ENCODE assay signal across 6 cellular contexts in genomic region chr2:212715411-212715810, GRCh38.
DNase-seq lines count a peak whose midpoint lies in the region; FAIRE-seq and TF ChIP-seq lines count a peak whose summit lies in the region.
"Not testable (repeated sequence)": the region's sequence is repeated elsewhere in the genome, so short reads cannot be mapped to it uniquely, and the experiment has no call there.

No MANE protein-coding gene starts in this region.

- not testable (repeated sequence) for H3K4me3 ChIP-seq in HEK293 (ENCODE audit: low read depth, low read length); KMS-11 (IDR thresholded peaks at IDR 0.05; ENCODE audit: insufficient read depth, low read depth, low read length); astrocyte (ENCODE audit: insufficient read depth, low read depth, low read length); mesendoderm (ENCODE audit: low read length)

- H3K9me3 ChIP-seq in HEK293 (ENCODE audit: control insufficient read depth, insufficient read depth, low read depth, low read length); astrocyte (ENCODE audit: insufficient read depth, low read depth, low read length): not testable (repeated sequence)

- not testable (repeated sequence) for H3K79me2 ChIP-seq in KMS-11 (ENCODE audit: insufficient read depth, low read depth); astrocyte (ENCODE audit: insufficient read depth, low read length); mesendoderm (ENCODE audit: control insufficient read depth, insufficient read depth, low read length)

- not testable (repeated sequence) for H3K27me3 Mint-ChIP-seq in astrocyte (ENCODE audit: low read depth, unreplicated experiment)

- WGBS in mesendoderm (ENCODE audit: extremely low coverage, insufficient coverage, low lambda C conversion rate) = no CpG with 5 or more reads among the region's 1 CpG

- H3K9ac ChIP-seq in KMS-11; astrocyte (ENCODE audit: low read length); mesendoderm (ENCODE audit: low read length): not testable (repeated sequence)

- not testable (repeated sequence) for H3K4ac ChIP-seq in mesendoderm (ENCODE audit: low read depth, low read length)

- H3K18ac ChIP-seq in mesendoderm (ENCODE audit: low read length) = not testable (repeated sequence)

- not testable (repeated sequence) for H2BK5ac ChIP-seq in mesendoderm (ENCODE audit: low read length)

- not testable (repeated sequence) for H3K9me3 Mint-ChIP-seq in astrocyte (ENCODE audit: unreplicated experiment)

- H3K36me3 ChIP-seq in HEK293 (ENCODE audit: control insufficient read depth in 2 of 2, insufficient read depth in 1 of 2, low read length in 2 of 2); KMS-11 (ENCODE audit: insufficient read depth); astrocyte (ENCODE audit: insufficient read depth, low read length); mesendoderm (ENCODE audit: control insufficient read depth, insufficient read depth, low read length): not testable (repeated sequence)

- H2AFZ ChIP-seq in KMS-11 (ENCODE audit: low read depth) = not testable (repeated sequence)
- H2AFZ ChIP-seq in astrocyte (ENCODE audit: low read depth, low read length) = peak overlapping the region; percentile 26

- not testable (repeated sequence) for H3K56ac ChIP-seq in mesendoderm (ENCODE audit: low read length)

- POLR2A ChIA-PET in HEK293 (lab: Yijun Ruan, JAX) = not testable (repeated sequence)

- DNase-seq in NCI-H524 treated with DMSO at 0.1 percent for 48 hours (lab: John Stamatoyannopoulos, UW) (peak; percentile 26), NCI-H82 treated with DMSO at 0.1 percent for 48 hours (lab: John Stamatoyannopoulos, UW; ENCODE audit: unreplicated experiment) (peak; percentile 96), mesendoderm (peak; percentile 72)
- DNase-seq in astrocyte (ENCODE audit: low read depth) = not testable (repeated sequence)

- H3K79me1 ChIP-seq in mesendoderm (ENCODE audit: low read length) = not testable (repeated sequence)

- not testable (repeated sequence) for H3K4me3 Mint-ChIP-seq in astrocyte (ENCODE audit: unreplicated experiment)

- not testable (repeated sequence) for H2BK120ac ChIP-seq in mesendoderm (ENCODE audit: low read depth, low read length)

- H4K8ac ChIP-seq in mesendoderm (ENCODE audit: low read depth, low read length) = not testable (repeated sequence)

- not testable (repeated sequence) for H3K27me3 ChIP-seq in KMS-11 (ENCODE audit: insufficient read depth, low read depth); astrocyte (ENCODE audit: insufficient read depth, low read length); mesendoderm (ENCODE audit: insufficient read depth, low read length, poor library complexity)

- not testable (repeated sequence) for H3K36me3 Mint-ChIP-seq in astrocyte (ENCODE audit: low read depth, unreplicated experiment)

- H4K5ac ChIP-seq in mesendoderm (ENCODE audit: low read length) = not testable (repeated sequence)

- H3K4me1 Mint-ChIP-seq in astrocyte (ENCODE audit: low read depth, unreplicated experiment) = peaks cover 12% of the 10 kb centered on the region

- not testable (repeated sequence) for TF ChIP-seq CTCF in HEK293 (tag by site-specific recombination; IDR thresholded peaks at IDR 0.05); KMS-11 (conservative IDR thresholded peaks at IDR 0.05; ENCODE audit: low read depth, low read length); astrocyte (IDR thresholded peaks at IDR 0.05; ENCODE audit: insufficient read depth, low read depth, low read length)

- H3K4me1 ChIP-seq in HEK293 (ENCODE audit: control insufficient read depth, insufficient read depth, low read length); astrocyte (ENCODE audit: insufficient read depth, low read length); mesendoderm (ENCODE audit: control insufficient read depth, low read depth, low read length): not testable (repeated sequence)
- peaks cover 25% of the 10 kb centered on the region for H3K4me1 ChIP-seq in KMS-11 (ENCODE audit: low read depth, poor library complexity, severe bottlenecking)

- H3K27ac Mint-ChIP-seq in astrocyte (ENCODE audit: unreplicated experiment) = not testable (repeated sequence)

- FAIRE-seq in astrocyte (lab: Jason Lieb, UNC) = not testable (repeated sequence)

- CTCF ChIA-PET in HEK293 (lab: Yijun Ruan, JAX) = interaction anchor here (0.7 to 1.0 kb wide), 2 partner anchors 10 to 1288 kb away, joined by 3 read pairs; no protein-coding TSS in a partner anchor

- H3K23ac ChIP-seq in mesendoderm (ENCODE audit: low read length) = not testable (repeated sequence)

- H3K4me2 ChIP-seq in KMS-11 = peak overlapping the region; percentile 32; the same call in 1 of the 2 replicates
- H3K4me2 ChIP-seq in astrocyte (ENCODE audit: low read length); mesendoderm (ENCODE audit: low read length): not testable (repeated sequence)

- H2AK5ac ChIP-seq in mesendoderm (ENCODE audit: low read length) = not testable (repeated sequence)

- H4K20me1 ChIP-seq in KMS-11 (ENCODE audit: insufficient read depth); astrocyte (ENCODE audit: insufficient read depth, low read length): not testable (repeated sequence)

- H3K27ac ChIP-seq in HEK293 (ENCODE audit: extremely low read depth, low read depth, low read length); KMS-11; astrocyte (ENCODE audit: low read depth, low read length); mesendoderm (ENCODE audit: low read depth, low read length): not testable (repeated sequence)

- H2BK15ac ChIP-seq in mesendoderm (replicated peaks; ENCODE audit: low read depth) = not testable (repeated sequence)

TF ChIP-seq in HEK293, 187 proteins besides CTCF, POLR2A, EP300 and RAD21:
- peak; percentile 36; the same call in 1 of the 2 replicates for TF ChIP-seq MZF1 (tag by site-specific recombination; IDR thresholded peaks at IDR 0.05; ENCODE audit: borderline replicate concordance)
